8 cellular contexts compared by ENCODE assay signal in genomic region chr5:75336625-75337336, GRCh38. TPM values are rescaled to one million over a fixed set of nuclear protein-coding genes. Genes with fewer than 3 reads are reported as not detected.
A peak's percentile ranks its signal among the peaks of the same experiment; 100 is the strongest.
DNase-seq lines count a peak whose midpoint lies in the region; TF ChIP-seq lines count a peak whose summit lies in the region.

HMGCR (plus strand) TSS chr5:75337220; CDS start chr5:75342606, 5,386 bp downstream.

- peaks cover 5% of the 10 kb centered on the region; the same call in 1 of the 2 replicates for H4K20me1 ChIP-seq in MM.1S (ENCODE audit: insufficient read depth, low read length)
- peaks cover 43% of the 10 kb centered on the region for H4K20me1 ChIP-seq in neural progenitor cell (ENCODE audit: low read depth)

- H3K27ac ChIP-seq in MM.1S (ENCODE audit: low read length) (peak within 1 kb of the TSS; percentile 77), neural progenitor cell (peak within 1 kb of the TSS; percentile 93), subcutaneous abdominal adipose tissue (ENCODE audit: low read depth, low read length) (peak within 1 kb of the TSS; percentile 71)

- H3K4me1 Mint-ChIP-seq in neural progenitor cell = peaks cover 23% of the 10 kb centered on the region

- H3K27me3 ChIP-seq in HAP-1 (ENCODE audit: low read depth) = no peaks in the 10 kb centered on the region
- no peaks in the 10 kb centered on the region for H3K27me3 ChIP-seq in MM.1S (replicated peaks; ENCODE audit: insufficient read depth, low read length)
- H3K27me3 ChIP-seq in neural progenitor cell = no peaks in the 10 kb centered on the region
- no peaks in the 10 kb centered on the region for H3K27me3 ChIP-seq in subcutaneous abdominal adipose tissue (ENCODE audit: control insufficient read depth in 5 of 5, insufficient read depth in 4 of 5, low read length in 5 of 5)

- peak within 1 kb of the TSS; percentile 81 for H3K4me3 ChIP-seq in HAP-1
- peak within 1 kb of the TSS; percentile 98 for H3K4me3 ChIP-seq in MM.1S (ENCODE audit: low read length)
- peak within 1 kb of the TSS; percentile 96 to 98 for H3K4me3 ChIP-seq in foreskin fibroblast (ENCODE audit: low read depth in 1 of 2, low read length in 2 of 2)
- H3K4me3 ChIP-seq in neural progenitor cell = peak within 1 kb of the TSS; percentile 84
- H3K4me3 ChIP-seq in subcutaneous abdominal adipose tissue (ENCODE audit: low read depth in 1 of 5, low read length in 5 of 5) = peak within 1 kb of the TSS; percentile 68 to 99 (median 90)

- H3K4me2 ChIP-seq in MM.1S (ENCODE audit: low read depth, low read length) (peak within 1 kb of the TSS; percentile 88), neural progenitor cell (peak within 1 kb of the TSS; percentile 94)

- no peak within 1 kb of the TSS for H3K4me3 Mint-ChIP-seq in neural progenitor cell

- peak; percentile 99 for DNase-seq in GDM1 (lab: John Stamatoyannopoulos, UW)
- DNase-seq in HAP-1 (ENCODE audit: low spot score in 2 of 2) = peak; percentile 97 to 99
- peak; percentile 99 for DNase-seq in MM.1S
- peak; percentile 99 for DNase-seq in SIG-M5 (lab: John Stamatoyannopoulos, UW)
- peak; percentile 96 for DNase-seq in activated gamma-delta T cell treated with Interleukin-2 at 50 U/mL for 16 hours
- DNase-seq in foreskin fibroblast = peak; percentile 100
- DNase-seq in neural progenitor cell (ENCODE audit: low spot score) = peak; percentile 99

- no peaks in the 10 kb centered on the region for H3F3A ChIP-seq in MM.1S (ENCODE audit: insufficient read depth, low read length)
- peaks cover 13% of the 10 kb centered on the region for H3F3A ChIP-seq in neural progenitor cell (ENCODE audit: low read depth)

- H3K27ac Mint-ChIP-seq in neural progenitor cell = no peak within 1 kb of the TSS

- H3K79me2 ChIP-seq in MM.1S (ENCODE audit: low read length) (peaks cover 45% of the 10 kb centered on the region), neural progenitor cell (ENCODE audit: low read depth) (peaks cover 47% of the 10 kb centered on the region)

- H3K36me3 Mint-ChIP-seq in neural progenitor cell = peaks cover 21% of the 10 kb centered on the region

- H3K36me3 ChIP-seq in HAP-1 (replicated peaks) (no peaks in the 10 kb centered on the region), MM.1S (replicated peaks; ENCODE audit: insufficient read depth, low read length) (0 out of 2 replicates have a peak, but pooled peaks cover 5% of the 10 kb centered on the region), neural progenitor cell (no peaks in the 10 kb centered on the region), subcutaneous abdominal adipose tissue (ENCODE audit: control insufficient read depth in 5 of 5, insufficient read depth in 5 of 5, low read length in 5 of 5) (no peaks in the 10 kb centered on the region)

- H3K4me1 ChIP-seq in HAP-1 = peaks cover 24% of the 10 kb centered on the region
- H3K4me1 ChIP-seq in MM.1S (ENCODE audit: low read length) = peaks cover 9% of the 10 kb centered on the region
- peaks cover 30% of the 10 kb centered on the region for H3K4me1 ChIP-seq in neural progenitor cell
- peaks cover 1 to 24% (median 18%) of the 10 kb centered on the region in 5 donors for H3K4me1 ChIP-seq in subcutaneous abdominal adipose tissue (ENCODE audit: control insufficient read depth in 5 of 5, insufficient read depth in 5 of 5, low read length in 5 of 5)

- TF ChIP-seq CTCF in MM.1S (IDR thresholded peaks at IDR 0.05; ENCODE audit: low read length) (peak; percentile 40), foreskin fibroblast (IDR thresholded peaks at IDR 0.05; ENCODE audit: low read depth, low read length) (peak; percentile 3), neural progenitor cell (IDR thresholded peaks at IDR 0.05) (peak; percentile 35)

- peaks cover 6% of the 10 kb centered on the region for H3K9me3 Mint-ChIP-seq in neural progenitor cell

- H3K9ac ChIP-seq in MM.1S (ENCODE audit: low read length) (peak within 1 kb of the TSS; percentile 93), neural progenitor cell (peak within 1 kb of the TSS; percentile 80), subcutaneous abdominal adipose tissue (ENCODE audit: low read length in 5 of 5) (peak within 1 kb of the TSS; percentile 71 to 89 (median 82))

- H2AFZ ChIP-seq in MM.1S (ENCODE audit: low read length) = peak within 1 kb of the TSS; percentile 74
- H2AFZ ChIP-seq in neural progenitor cell (replicated peaks) = peak within 1 kb of the TSS; percentile 18

- H3K9me3 ChIP-seq in HAP-1 (no peaks in the 10 kb centered on the region), MM.1S (replicated peaks; ENCODE audit: insufficient read depth, low read length) (no peaks in the 10 kb centered on the region), neural progenitor cell (ENCODE audit: low read depth) (no peaks in the 10 kb centered on the region), subcutaneous abdominal adipose tissue (ENCODE audit: control insufficient read depth in 5 of 5, low read length in 5 of 5) (no peaks in the 10 kb centered on the region)

- peaks cover 4% of the 10 kb centered on the region for H3K27me3 Mint-ChIP-seq in neural progenitor cell (ENCODE audit: insufficient read depth, low read depth)

- in situ Hi-C loops in HAP-1 (cut with MboI; ENCODE audit: low sequenced_read_pairs) = loop anchor here (5.0 kb wide), 1 partner anchor 284 kb away; the partner anchor contains the start of gene GCNT4

- H3K9me2 ChIP-seq in MM.1S (replicated peaks; ENCODE audit: insufficient read depth, low read length) = no peaks in the 10 kb centered on the region

RNA-seq across cellular contexts. Expression of gene HMGCR, which starts in this region (rescaled TPM):
- total RNA-seq in neural progenitor cell (ENCODE audit: low replicate concordance) = 227 and 248 TPM in 2 replicates

Comparison
In these comparisons a context has a peak if more than half of its experiments do, and no peak if none do; other contexts are left out.
1. Peak in every context shown above with its lines: DNase-seq, H3K4me3 ChIP-seq and H3K27ac ChIP-seq.